In the genomic region with DNA sequence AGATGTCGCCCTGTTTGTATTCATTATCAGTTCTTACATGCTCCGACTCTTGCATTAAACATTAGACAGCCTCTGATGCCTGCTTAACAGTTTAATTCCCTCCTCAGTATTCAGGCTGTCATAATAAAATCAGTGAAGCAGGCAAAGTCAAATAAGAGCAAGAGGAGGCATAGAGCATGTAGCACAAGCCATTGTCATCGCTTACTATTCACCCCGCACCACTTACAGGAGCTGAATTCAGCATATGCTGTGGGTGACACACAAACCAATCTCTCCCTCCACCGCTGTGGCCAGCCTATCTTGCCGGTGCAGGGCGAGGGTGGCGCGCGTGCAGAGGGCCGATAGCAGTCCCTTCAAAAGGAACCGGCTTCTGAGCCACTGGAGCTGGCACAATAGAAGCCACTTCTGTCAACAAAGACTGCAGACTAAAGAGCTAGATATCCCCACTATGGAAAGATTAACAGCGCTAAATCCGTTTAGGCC, we compare ENCODE assay signal across 20 cellular contexts.
DNase-seq lines count a peak whose midpoint lies in the region; ATAC-seq and TF ChIP-seq lines count a peak whose summit lies in the region.
"Had no signal": no experiment of that assay in that cellular context is flagged by ENCODE, and none has a peak within 500 bp of the region (broad histone marks: within the 10 kb centered on the region; RNA-seq: fewer than 3 reads in every experiment).

No MANE protein-coding gene starts in this region.

- TF ChIP-seq CTCF in epithelial cell of proximal tubule (conservative IDR thresholded peaks at IDR 0.05; ENCODE audit: low read depth, low read length) = no peak

- WGBS in right cardiac atrium = 81% methylated on average over 14 of the region's 14 CpGs

- H3K4me1 ChIP-seq in right cardiac atrium (ENCODE audit: control insufficient read depth, insufficient read depth, low read length) = no peaks in the 10 kb centered on the region

- H3K4me3 ChIP-seq in right cardiac atrium (ENCODE audit: low read length) (no peak overlapping the region), epithelial cell of proximal tubule (ENCODE audit: low read depth, low read length) (no peak overlapping the region)
- H3K4me3 ChIP-seq: esophagus squamous epithelium, heart right ventricle, upper lobe of left lung had no signal

- intact Hi-C loops in right cardiac atrium (cut with DNase I) (loop anchor here (5.0 to 10.0 kb wide), 3 partner anchors 301 to 941 kb away; no protein-coding TSS in a partner anchor), Right ventricle myocardium inferior (cut with DNase I) (loop anchor here (5.0 to 10.0 kb wide), 4 partner anchors 381 to 938 kb away; no protein-coding TSS in a partner anchor)

- peaks cover 3% of the 10 kb centered on the region for H3K36me3 Mint-ChIP-seq in effector memory CD8-positive, alpha-beta T cell (ENCODE audit: insufficient read depth)
- H3K36me3 Mint-ChIP-seq: mesothelial cell of epicardium; stimulated activated naive B cell treated with anti-CD40 and anti-IgM and Interleukin-4, amounts not matched to agents 10 μg/mL and 1 μg/mL and 100 μg/mL, for 72 hours; WTC11 had no signal

- H3K9me3 Mint-ChIP-seq in effector memory CD8-positive, alpha-beta T cell = no peaks in the 10 kb centered on the region
- H3K9me3 Mint-ChIP-seq: mesothelial cell of epicardium; stimulated activated naive B cell treated with anti-CD40 and anti-IgM and Interleukin-4, amounts not matched to agents 10 μg/mL and 1 μg/mL and 100 μg/mL, for 72 hours; WTC11 had no signal

- peak; percentile 18 to 39 for ATAC-seq in right cardiac atrium
- no peak for ATAC-seq in Right ventricle myocardium inferior
- ATAC-seq in SK-N-SH treated with all-trans-retinoic acid at 6 μM for 48 hours = no peak
- ATAC-seq in effector memory CD8-positive, alpha-beta T cell (replicated peaks) = no peak
- ATAC-seq in GM18498 (IDR thresholded peaks at IDR 0.05; ENCODE audit: unreplicated experiment) = no peak
- ATAC-seq: heart right ventricle; stimulated activated naive B cell treated with anti-CD40 and anti-IgM and Interleukin-4, amounts not matched to agents 10 μg/mL and 1 μg/mL and 100 μg/mL, for 72 hours; WTC11 had no signal

- no peak for DNase-seq in right cardiac atrium
- no peak for DNase-seq in Right ventricle myocardium inferior (ENCODE audit: missing footprints)
- peak; percentile 4 for DNase-seq in NCI-H82 treated with DMSO at 0.1 percent for 48 hours (lab: John Stamatoyannopoulos, UW; ENCODE audit: unreplicated experiment)
- peak; percentile 12 for DNase-seq in epithelial cell of proximal tubule (ENCODE audit: low read depth)
- no peak for DNase-seq in effector memory CD8-positive, alpha-beta T cell
- no peak for DNase-seq in NCI-H2196 treated with DMSO at 0.1 percent for 48 hours (lab: John Stamatoyannopoulos, UW; ENCODE audit: unreplicated experiment)
- DNase-seq: activated effector memory CD4-positive, alpha-beta T cell treated with anti-CD3 and anti-CD28 coated beads, Interleukin-2, amount 50 U/mL, for 16 hours; cortex of kidney; esophagus squamous epithelium; GF-D8; heart right ventricle; HFFc6; kidney; NCI-H2171 treated with DMSO at 0.1 percent for 48 hours; stimulated activated naive B cell treated with anti-CD40 and anti-IgM and Interleukin-4, amounts not matched to agents 10 μg/mL and 1 μg/mL and 100 μg/mL, for 72 hours had no signal

- H3K27me3 ChIP-seq in right cardiac atrium (ENCODE audit: control insufficient read depth, insufficient read depth) = no peaks in the 10 kb centered on the region
- H3K27me3 ChIP-seq: upper lobe of left lung had no signal

- H3K4me1 Mint-ChIP-seq in effector memory CD8-positive, alpha-beta T cell (ENCODE audit: low read depth in 2 of 2) = peaks cover 12 to 14% of the 10 kb centered on the region in 2 donors

- peaks cover 15 to 60% of the 10 kb centered on the region in 2 donors for H3K27me3 Mint-ChIP-seq in effector memory CD8-positive, alpha-beta T cell

- H3K4me3 Mint-ChIP-seq in effector memory CD8-positive, alpha-beta T cell = no peak overlapping the region
- H3K4me3 Mint-ChIP-seq: HFFc6; mesothelial cell of epicardium; stimulated activated naive B cell treated with anti-CD40 and anti-IgM and Interleukin-4, amounts not matched to agents 10 μg/mL and 1 μg/mL and 100 μg/mL, for 72 hours; WTC11 had no signal

- H3K27ac ChIP-seq in right cardiac atrium (ENCODE audit: low read length) = no peak overlapping the region
- H3K27ac ChIP-seq: esophagus squamous epithelium, heart right ventricle, upper lobe of left lung had no signal

- H3K9me3 ChIP-seq in right cardiac atrium (ENCODE audit: control insufficient read depth, low read length) = no peaks in the 10 kb centered on the region
- H3K9me3 ChIP-seq: esophagus squamous epithelium, heart right ventricle, upper lobe of left lung had no signal

- no peak overlapping the region for H3K27ac Mint-ChIP-seq in effector memory CD8-positive, alpha-beta T cell
- H3K27ac Mint-ChIP-seq: HFFc6; mesothelial cell of epicardium; stimulated activated naive B cell treated with anti-CD40 and anti-IgM and Interleukin-4, amounts not matched to agents 10 μg/mL and 1 μg/mL and 100 μg/mL, for 72 hours; WTC11 had no signal

TF ChIP-seq in SK-N-SH treated with all-trans-retinoic acid at 6 μM for 48 hours, 23 proteins besides CTCF, POLR2A, EP300 and RAD21:
- TF ChIP-seq, protein P1, sequence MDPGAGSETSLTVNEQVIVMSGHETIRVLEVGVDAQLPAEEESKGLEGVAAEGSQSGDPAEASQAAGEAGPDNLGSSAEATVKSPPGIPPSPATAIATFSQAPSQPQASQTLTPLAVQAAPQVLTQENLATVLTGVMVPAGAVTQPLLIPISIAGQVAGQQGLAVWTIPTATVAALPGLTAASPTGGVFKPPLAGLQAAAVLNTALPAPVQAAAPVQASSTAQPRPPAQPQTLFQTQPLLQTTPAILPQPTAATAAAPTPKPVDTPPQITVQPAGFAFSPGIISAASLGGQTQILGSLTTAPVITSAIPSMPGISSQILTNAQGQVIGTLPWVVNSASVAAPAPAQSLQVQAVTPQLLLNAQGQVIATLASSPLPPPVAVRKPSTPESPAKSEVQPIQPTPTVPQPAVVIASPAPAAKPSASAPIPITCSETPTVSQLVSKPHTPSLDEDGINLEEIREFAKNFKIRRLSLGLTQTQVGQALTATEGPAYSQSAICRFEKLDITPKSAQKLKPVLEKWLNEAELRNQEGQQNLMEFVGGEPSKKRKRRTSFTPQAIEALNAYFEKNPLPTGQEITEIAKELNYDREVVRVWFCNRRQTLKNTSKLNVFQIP (CRISPR knock-in tag; IDR thresholded peaks at IDR 0.05; ENCODE audit: borderline replicate concordance, low read depth) = no peak
- TF ChIP-seq, protein P2, sequence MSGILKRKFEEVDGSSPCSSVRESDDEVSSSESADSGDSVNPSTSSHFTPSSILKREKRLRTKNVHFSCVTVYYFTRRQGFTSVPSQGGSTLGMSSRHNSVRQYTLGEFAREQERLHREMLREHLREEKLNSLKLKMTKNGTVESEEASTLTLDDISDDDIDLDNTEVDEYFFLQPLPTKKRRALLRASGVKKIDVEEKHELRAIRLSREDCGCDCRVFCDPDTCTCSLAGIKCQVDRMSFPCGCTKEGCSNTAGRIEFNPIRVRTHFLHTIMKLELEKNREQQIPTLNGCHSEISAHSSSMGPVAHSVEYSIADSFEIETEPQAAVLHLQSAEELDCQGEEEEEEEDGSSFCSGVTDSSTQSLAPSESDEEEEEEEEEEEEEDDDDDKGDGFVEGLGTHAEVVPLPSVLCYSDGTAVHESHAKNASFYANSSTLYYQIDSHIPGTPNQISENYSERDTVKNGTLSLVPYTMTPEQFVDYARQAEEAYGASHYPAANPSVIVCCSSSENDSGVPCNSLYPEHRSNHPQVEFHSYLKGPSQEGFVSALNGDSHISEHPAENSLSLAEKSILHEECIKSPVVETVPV (CRISPR knock-in tag; IDR thresholded peaks at IDR 0.05) = no peak
- TF ChIP-seq ZFP30 (CRISPR knock-in tag; IDR thresholded peaks at IDR 0.05) = no peak
- no peak for TF ChIP-seq TOX (CRISPR knock-in tag; IDR thresholded peaks at IDR 0.05; ENCODE audit: borderline replicate concordance)
- TF ChIP-seq GLIS3 (CRISPR knock-in tag; IDR thresholded peaks at IDR 0.05) = no peak
- TF ChIP-seq ZC3H10 (CRISPR knock-in tag; IDR thresholded peaks at IDR 0.05) = no peak
- no peak for TF ChIP-seq OSR1 (CRISPR knock-in tag; IDR thresholded peaks at IDR 0.05)
- no peak for TF ChIP-seq BACH2 (CRISPR knock-in tag; IDR thresholded peaks at IDR 0.05; ENCODE audit: borderline replicate concordance)
- TF ChIP-seq ZNF70 (CRISPR knock-in tag; IDR thresholded peaks at IDR 0.05) = no peak

Comparison
In these comparisons a context has a peak if more than half of its experiments do, and no peak if none do; other contexts are left out.
1. ATAC-seq: peak in right cardiac atrium (2 of 2); none in Right ventricle myocardium inferior (single experiment), SK-N-SH treated with all-trans-retinoic acid at 6 μM for 48 hours (single experiment), effector memory CD8-positive, alpha-beta T cell (single experiment) and GM18498 (single experiment).
2. DNase-seq: peak in NCI-H82 treated with DMSO at 0.1 percent for 48 hours (single experiment) and epithelial cell of proximal tubule (single experiment); none in right cardiac atrium (0 of 3), Right ventricle myocardium inferior (single experiment), effector memory CD8-positive, alpha-beta T cell (0 of 3) and NCI-H2196 treated with DMSO at 0.1 percent for 48 hours (single experiment).